Comparison of ENCODE assay signal across 33 cellular contexts in genomic region chr10:86057708-86058107, GRCh38.
"Had no signal": no experiment of that assay in that cellular context is flagged by ENCODE, and none has a peak within 500 bp of the region (broad histone marks: within the 10 kb centered on the region; RNA-seq: fewer than 3 reads in every experiment).

No MANE protein-coding gene starts in this region.

- H3K4me2 ChIP-seq: KMS-11 had no signal

- H3K4me3 ChIP-seq: ascending aorta, cardiac muscle cell, Peyer's patch had no signal

- H3K4me1 Mint-ChIP-seq: activated B cell treated with CpG ODN at 0.5 μM for 24 hours; activated CD4-positive, alpha-beta T cell treated with anti-CD3 and anti-CD28 coated beads, Interleukin-2, amount 10 ng/mL, durations not matched to agents 24 days and 14 days; activated naive CD4-positive, alpha-beta T cell treated with anti-CD3 and anti-CD28 coated beads, Interleukin-2, amount 50 U/mL, for 24 hours; activated naive CD8-positive, alpha-beta T cell treated with anti-CD3 and anti-CD28 coated beads, Interleukin-2, amount 10 ng/mL, durations not matched to agents 7 days and 5 days had no signal

- ATAC-seq: activated CD8-positive, alpha-beta T cell treated with anti-CD3 and anti-CD28 coated beads for 36 hours; PC-3 had no signal

- H3K9ac ChIP-seq: KMS-11 had no signal

- H3K27ac ChIP-seq: ascending aorta, cardiac muscle cell, KMS-11, Peyer's patch, VCaP had no signal

- H3K4me3 Mint-ChIP-seq: activated B cell treated with CpG ODN at 0.5 μM for 24 hours; activated CD4-positive, alpha-beta T cell treated with anti-CD3 and anti-CD28 coated beads, Interleukin-2, amount 10 ng/mL, durations not matched to agents 24 days and 14 days; activated CD8-positive, alpha-beta T cell treated with anti-CD3 and anti-CD28 coated beads for 36 hours; activated naive CD4-positive, alpha-beta T cell treated with anti-CD3 and anti-CD28 coated beads, Interleukin-2, amount 50 U/mL, for 24 hours; activated naive CD8-positive, alpha-beta T cell treated with anti-CD3 and anti-CD28 coated beads, Interleukin-2, amount 10 ng/mL, durations not matched to agents 7 days and 5 days; activated T-cell treated with anti-CD3 and anti-CD28 coated beads, Interleukin-2, amount 50 U/mL, for 24 hours had no signal

- H3K36me3 Mint-ChIP-seq: activated naive CD4-positive, alpha-beta T cell treated with anti-CD3 and anti-CD28 coated beads, Interleukin-2, amount 50 U/mL, for 24 hours; activated naive CD8-positive, alpha-beta T cell treated with anti-CD3 and anti-CD28 coated beads, Interleukin-2, amount 10 ng/mL, durations not matched to agents 7 days and 5 days had no signal

- DNase-seq: activated B cell treated with CpG ODN at 0.5 μM for 24 hours; activated CD4-positive, alpha-beta T cell treated with anti-CD3 and anti-CD28 coated beads, Interleukin-2, amount 10 ng/mL, durations not matched to agents 24 days and 14 days; activated CD4-positive, alpha-beta T cell treated with anti-CD3 and anti-CD28 coated beads, Interleukin-2, amount 50 U/mL, for 4 hours; activated CD4-positive, CD25-positive, alpha-beta regulatory T cell treated with anti-CD3 and anti-CD28 coated beads, Interleukin-2, amount 50 U/mL, for 72 hours; activated CD8-positive, alpha-beta T cell treated with anti-CD3 and anti-CD28 coated beads for 36 hours; activated gamma-delta T cell; activated naive CD4-positive, alpha-beta T cell treated with Interleukin-2 at 50 U/mL for 16 hours; activated naive CD8-positive, alpha-beta T cell treated with anti-CD3 and anti-CD28 coated beads, Interleukin-2, amount 10 ng/mL, durations not matched to agents 7 days and 5 days; activated T-cell treated with anti-CD3 and anti-CD28 coated beads, Interleukin-2, amount 50 U/mL, for 24 hours; amygdala; MM.1S; MV-4-11; NCI-H1092; NCI-H1436 treated with DMSO at 0.1 percent for 48 hours; NCI-H1694 treated with DMSO at 0.1 percent for 48 hours; NCI-H2029; NCI-H510A; NCI-H526; NCI-H748 treated with DMSO at 0.1 percent for 48 hours; NK-92 treated with Interleukin-12 subunit alpha and Interleukin-12 subunit beta, amount 100 ng/mL, for 24 hours; PC-3; Peyer's patch; RPMI8226; SW 1271; T-helper 1 cell; T-helper 2 cell; T-helper 9 cell had no signal

- H3K9me3 Mint-ChIP-seq: activated B cell treated with CpG ODN at 0.5 μM for 24 hours; activated CD4-positive, alpha-beta T cell treated with anti-CD3 and anti-CD28 coated beads, Interleukin-2, amount 10 ng/mL, durations not matched to agents 24 days and 14 days; activated CD8-positive, alpha-beta T cell treated with anti-CD3 and anti-CD28 coated beads for 36 hours; activated naive CD4-positive, alpha-beta T cell treated with anti-CD3 and anti-CD28 coated beads, Interleukin-2, amount 50 U/mL, for 24 hours; activated naive CD8-positive, alpha-beta T cell treated with anti-CD3 and anti-CD28 coated beads, Interleukin-2, amount 10 ng/mL, durations not matched to agents 7 days and 5 days; activated T-cell treated with anti-CD3 and anti-CD28 coated beads, Interleukin-2, amount 50 U/mL, for 24 hours; activated T-helper 2 cell treated with anti-CD3 and anti-CD28 coated beads, Interferon-gamma antibody, Interleukin-2, Interleukin-4, amounts not matched to agents 10 μg/mL and 5 μg/mL and 100 μg/mL, durations not matched to agents 14 hours and 24 hours and 36 hours had no signal

- H3K4me1 ChIP-seq: ascending aorta, Peyer's patch had no signal

- H3K27me3 Mint-ChIP-seq: activated naive CD4-positive, alpha-beta T cell treated with anti-CD3 and anti-CD28 coated beads, Interleukin-2, amount 50 U/mL, for 24 hours had no signal

- H3K27ac Mint-ChIP-seq: activated B cell treated with CpG ODN at 0.5 μM for 24 hours; activated CD4-positive, alpha-beta T cell treated with anti-CD3 and anti-CD28 coated beads, Interleukin-2, amount 10 ng/mL, durations not matched to agents 24 days and 14 days; activated CD8-positive, alpha-beta T cell treated with anti-CD3 and anti-CD28 coated beads for 36 hours; activated naive CD4-positive, alpha-beta T cell treated with anti-CD3 and anti-CD28 coated beads, Interleukin-2, amount 50 U/mL, for 24 hours; activated naive CD8-positive, alpha-beta T cell treated with anti-CD3 and anti-CD28 coated beads, Interleukin-2, amount 10 ng/mL, durations not matched to agents 7 days and 5 days; activated T-cell treated with anti-CD3 and anti-CD28 coated beads, Interleukin-2, amount 50 U/mL, for 24 hours; activated T-helper 2 cell treated with anti-CD3 and anti-CD28 coated beads, Interferon-gamma antibody, Interleukin-2, Interleukin-4, amounts not matched to agents 10 μg/mL and 5 μg/mL and 100 μg/mL, durations not matched to agents 14 hours and 24 hours and 36 hours had no signal

- H3K9me3 ChIP-seq: ascending aorta, Peyer's patch had no signal

- H3K27me3 ChIP-seq: ascending aorta, cardiac muscle cell, Peyer's patch had no signal

- H3K36me3 ChIP-seq: ascending aorta, cardiac muscle cell, Peyer's patch had no signal
